Comparison of ENCODE assay signal across 8 cellular contexts in genomic region chr21:44982558-44983244, GRCh38. TPM values are rescaled to one million over a fixed set of nuclear protein-coding genes. Genes with fewer than 3 reads are reported as not detected.
DNase-seq lines count a peak whose midpoint lies in the region; ATAC-seq and TF ChIP-seq lines count a peak whose summit lies in the region.
"Had no signal": no experiment of that assay in that cellular context is flagged by ENCODE, and none has a peak within 500 bp of the region (broad histone marks: within the 10 kb centered on the region; RNA-seq: fewer than 3 reads in every experiment).

No MANE protein-coding gene starts in this region.

- H3K9ac ChIP-seq in NT2/D1 (ENCODE audit: insufficient read length, low read depth) = peak overlapping the region; percentile 50

- ATAC-seq in left lobe of liver (peak; percentile 6), HG03196 (IDR thresholded peaks at IDR 0.05; ENCODE audit: unreplicated experiment) (no peak)
- no peak for ATAC-seq in activated naive CD4-positive, alpha-beta T cell treated with anti-CD3 and anti-CD28 coated beads, Interleukin-2, amount 50 U/mL, for 72 hours

- H3K9me3 ChIP-seq in NT2/D1 (ENCODE audit: insufficient read depth, low read length) (no peaks in the 10 kb centered on the region), spleen (no peaks in the 10 kb centered on the region)

- H3K4me3 ChIP-seq in NT2/D1 (ENCODE audit: insufficient read length, low read depth) = no peak overlapping the region
- H3K4me3 ChIP-seq in spleen = no peak overlapping the region

- no peaks in the 10 kb centered on the region for H3K36me3 Mint-ChIP-seq in chondrocyte (ENCODE audit: low read depth)
- H3K36me3 Mint-ChIP-seq in activated naive CD4-positive, alpha-beta T cell treated with anti-CD3 and anti-CD28 coated beads, Interleukin-2, amount 50 U/mL, for 72 hours = no peaks in the 10 kb centered on the region

- intact Hi-C loops in spleen (cut with DNase I; ENCODE audit: low total_unique reads) = no loop called here

- TF ChIP-seq CTCF in chondrocyte (IDR thresholded peaks at IDR 0.05) (no peak), spleen (IDR thresholded peaks at IDR 0.05 in 8 of 11, conservative IDR thresholded peaks at IDR 0.05 in 3 of 11) (no peak)

- H3K27me3 Mint-ChIP-seq in chondrocyte (ENCODE audit: low read depth) = no peaks in the 10 kb centered on the region

- H3K4me1 Mint-ChIP-seq in chondrocyte (ENCODE audit: low read depth) = peaks cover 15% of the 10 kb centered on the region

- no peak overlapping the region for H3K4me3 Mint-ChIP-seq in chondrocyte (ENCODE audit: unreplicated experiment)

- H3K36me3 ChIP-seq in NT2/D1 (ENCODE audit: insufficient read depth, insufficient read length, low read length) = peaks cover 30% of the 10 kb centered on the region
- peaks cover 0 to 15% (median 0%) of the 10 kb centered on the region in 6 donors for H3K36me3 ChIP-seq in spleen

- no peak for DNase-seq in NT2/D1 (ENCODE audit: low read depth, low spot score)
- DNase-seq in chondrocyte (ENCODE audit: low spot score) = peak; percentile 88
- DNase-seq in left lobe of liver (ENCODE audit: low spot score) = no peak
- DNase-seq in spleen = peak; percentile 72
- DNase-seq in amniotic stem cell (lab: John Stamatoyannopoulos, UW) = no peak
- no peak for DNase-seq in activated naive CD4-positive, alpha-beta T cell treated with anti-CD3 and anti-CD28 coated beads, Interleukin-2, amount 50 U/mL, for 72 hours (ENCODE audit: low spot score in 2 of 2)
- DNase-seq: DMS153 had no signal

- peak overlapping the region; percentile 88 for H3K27ac Mint-ChIP-seq in chondrocyte (ENCODE audit: unreplicated experiment)
- H3K27ac Mint-ChIP-seq in activated naive CD4-positive, alpha-beta T cell treated with anti-CD3 and anti-CD28 coated beads, Interleukin-2, amount 50 U/mL, for 72 hours = no peak overlapping the region

- TF ChIP-seq POLR2A in spleen (IDR thresholded peaks at IDR 0.05) = no peak

- H3K27me3 ChIP-seq in NT2/D1 (ENCODE audit: insufficient read depth, insufficient read length) (no peaks in the 10 kb centered on the region), spleen (replicated peaks in 1 of 7) (no peaks in the 10 kb centered on the region)

- H3K27ac ChIP-seq in spleen = peak overlapping the region in 5 of 8 donors; percentile 39 to 60 (median 57)

- H3K4me1 ChIP-seq in NT2/D1 (ENCODE audit: insufficient read depth, insufficient read length) (peaks cover 44% of the 10 kb centered on the region), spleen (peaks cover 8 to 52% (median 26%) of the 10 kb centered on the region in 6 donors)

- 53 to 82% (median 69%) methylated on average over 16 to 41 of the region's 41 CpGs for WGBS in spleen, 5 donors

- H3K9me3 Mint-ChIP-seq in chondrocyte (ENCODE audit: low read depth) = no peaks in the 10 kb centered on the region
- H3K9me3 Mint-ChIP-seq in activated naive CD4-positive, alpha-beta T cell treated with anti-CD3 and anti-CD28 coated beads, Interleukin-2, amount 50 U/mL, for 72 hours = no peaks in the 10 kb centered on the region

RNA-seq across cellular contexts. Expression of gene SLX9, which starts 42.9 kb away (rescaled TPM):
- total RNA-seq in chondrocyte = 20.4 to 27.4 TPM (median 24.0 TPM) in 3 replicates
- total RNA-seq in left lobe of liver = 19.1 TPM
- 10 to 100 TPM in 6 of 7 donors, 1 to 10 TPM in 1; 6.1 to 30.6 (median 26.4) TPM for total RNA-seq in spleen
- 10 to 100 TPM; 16.4 to 35.4 (median 28.5) TPM for polyA plus RNA-seq in spleen
- 10 to 100 TPM; 25.3 to 63.9 TPM for total RNA-seq in activated naive CD4-positive, alpha-beta T cell treated with anti-CD3 and anti-CD28 coated beads, Interleukin-2, amount 50 U/mL, for 72 hours

Comparison
In these comparisons a context has a peak if more than half of its experiments do, and no peak if none do; other contexts are left out.
1. DNase-seq: peak in chondrocyte (single experiment) and spleen (single experiment); none in NT2/D1 (single experiment), left lobe of liver (single experiment), amniotic stem cell (single experiment) and activated naive CD4-positive, alpha-beta T cell treated with anti-CD3 and anti-CD28 coated beads, Interleukin-2, amount 50 U/mL, for 72 hours (0 of 2).